ENCODE assay signal across 23 cellular contexts in the genomic region with DNA sequence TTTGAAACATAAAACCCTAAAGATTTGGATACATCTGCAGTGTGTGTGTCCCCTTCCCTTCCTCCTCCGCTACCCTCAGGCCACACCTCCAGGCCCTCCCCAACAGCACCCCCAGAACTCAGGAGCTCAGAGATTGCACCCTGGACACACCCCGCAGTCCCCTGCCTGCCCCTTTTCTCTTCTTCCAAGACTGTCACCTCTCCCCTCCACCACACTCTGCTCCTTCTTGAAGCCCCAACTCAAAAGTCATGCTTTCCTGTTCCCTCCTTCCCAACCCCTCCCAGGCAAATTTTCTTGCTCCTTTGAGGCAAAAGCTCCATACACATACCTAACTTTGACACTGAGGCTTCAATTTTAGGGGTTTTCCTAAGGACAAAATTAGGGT.
"Had no signal": no experiment of that assay in that cellular context is flagged by ENCODE, and none has a peak within 500 bp of the region (broad histone marks: within the 10 kb centered on the region; RNA-seq: fewer than 3 reads in every experiment).

No MANE protein-coding gene starts in this region.

- ATAC-seq: activated naive CD4-positive, alpha-beta T cell treated with anti-CD3 and anti-CD28 coated beads, Interleukin-2, amount 50 U/mL, for 72 hours; activated T-cell treated with anti-CD3 and anti-CD28 coated beads, Interleukin-2, amount 50 U/mL, for 4 hours; Panc1; Right ventricle myocardium inferior; T-cell had no signal

- DNase-seq: activated CD4-positive, alpha-beta memory T cell treated with anti-CD3 and anti-CD28 coated beads for 36 hours; activated CD4-positive, alpha-beta T cell treated with anti-CD3 and anti-CD28 coated beads, Interleukin-2, amount 10 ng/mL, durations not matched to agents 7 days and 5 days; activated CD4-positive, CD25-positive, alpha-beta regulatory T cell; activated CD8-positive, alpha-beta memory T cell treated with anti-CD3 and anti-CD28 coated beads for 24 hours; activated effector memory CD4-positive, alpha-beta T cell treated with anti-CD3 and anti-CD28 coated beads, Interleukin-2, amount 50 U/mL, for 16 hours; activated naive CD4-positive, alpha-beta T cell treated with Interleukin-2 at 50 U/mL for 16 hours; activated T-cell treated with anti-CD3 and anti-CD28 coated beads, Interleukin-2, amount 50 U/mL, for 4 hours; anterior cingulate cortex; NCI-H1092; NCI-H2107; NCI-H510A; NCI-H526 treated with DMSO at 0.1 percent for 48 hours; NCI-H82; OCI-M1; RPMI8226; T-cell; T-helper 2 cell; T1000 had no signal

- H3K36me3 Mint-ChIP-seq: activated CD4-positive, alpha-beta memory T cell treated with anti-CD3 and anti-CD28 coated beads for 36 hours; T-cell had no signal

- H3K27ac ChIP-seq: SK-N-MC had no signal

- H3K4me3 Mint-ChIP-seq: activated CD4-positive, alpha-beta memory T cell treated with anti-CD3 and anti-CD28 coated beads for 36 hours; activated CD4-positive, alpha-beta T cell treated with anti-CD3 and anti-CD28 coated beads, Interleukin-2, amount 10 ng/mL, durations not matched to agents 7 days and 5 days; activated T-cell treated with anti-CD3 and anti-CD28 coated beads, Interleukin-2, amount 50 U/mL, for 4 hours; T-cell had no signal

- FAIRE-seq: TTC549 had no signal

- H3K27ac Mint-ChIP-seq: activated CD4-positive, alpha-beta memory T cell treated with anti-CD3 and anti-CD28 coated beads for 36 hours; activated CD4-positive, alpha-beta T cell treated with anti-CD3 and anti-CD28 coated beads, Interleukin-2, amount 10 ng/mL, durations not matched to agents 7 days and 5 days; activated naive CD4-positive, alpha-beta T cell treated with anti-CD3 and anti-CD28 coated beads, Interleukin-2, amount 50 U/mL, for 72 hours; T-cell had no signal

- H3K9me3 Mint-ChIP-seq: activated CD4-positive, alpha-beta memory T cell treated with anti-CD3 and anti-CD28 coated beads for 36 hours; T-cell had no signal

- H3K27me3 Mint-ChIP-seq: activated CD4-positive, alpha-beta memory T cell treated with anti-CD3 and anti-CD28 coated beads for 36 hours; activated CD4-positive, alpha-beta T cell treated with anti-CD3 and anti-CD28 coated beads, Interleukin-2, amount 10 ng/mL, durations not matched to agents 7 days and 5 days; T-cell had no signal
